Comparison of ENCODE assay signal across 8 cellular contexts in the genomic region with DNA sequence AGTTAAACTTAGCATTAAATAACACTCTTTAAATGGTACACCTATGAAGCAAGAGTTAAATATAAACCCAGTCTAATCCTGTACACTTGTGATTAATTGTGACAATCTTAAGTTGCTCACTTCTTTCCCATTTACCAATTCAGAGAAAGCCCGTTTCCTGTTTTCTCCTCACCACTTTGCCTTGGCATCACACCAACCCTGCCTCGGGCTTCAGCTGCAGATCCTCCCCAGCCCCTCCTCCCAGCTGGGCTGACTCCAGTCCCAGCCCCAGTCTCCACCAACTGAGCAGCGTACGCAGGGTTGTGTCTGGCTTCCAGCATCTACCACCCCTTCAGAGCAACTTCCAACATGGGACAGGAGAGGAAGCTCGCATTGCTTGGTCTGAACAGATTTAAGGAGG. TPM values are rescaled to one million over a fixed set of nuclear protein-coding genes. Genes with fewer than 3 reads are reported as not detected.
DNase-seq lines count a peak whose midpoint lies in the region; ATAC-seq and TF ChIP-seq lines count a peak whose summit lies in the region.

No MANE protein-coding gene starts in this region.

- POLR2A ChIA-PET in RWPE1 (lab: Yijun Ruan, JAX; ENCODE audit: low non-redundant PET) = no interaction called here

- no peaks in the 10 kb centered on the region for H3K27me3 Mint-ChIP-seq in activated CD4-positive, alpha-beta T cell treated with anti-CD3 and anti-CD28 coated beads, Interleukin-2, amount 10 ng/mL, durations not matched to agents 24 days and 14 days

- H3K36me3 Mint-ChIP-seq in activated CD4-positive, alpha-beta T cell treated with anti-CD3 and anti-CD28 coated beads, Interleukin-2, amount 10 ng/mL, durations not matched to agents 24 days and 14 days (ENCODE audit: low read depth) = peaks cover 48% of the 10 kb centered on the region

- no peak overlapping the region for H3K4me3 ChIP-seq in epithelial cell of proximal tubule (ENCODE audit: low read depth, low read length)

- peaks cover 28% of the 10 kb centered on the region for H3K4me1 Mint-ChIP-seq in activated CD4-positive, alpha-beta T cell treated with anti-CD3 and anti-CD28 coated beads, Interleukin-2, amount 10 ng/mL, durations not matched to agents 24 days and 14 days

- TF ChIP-seq CTCF in RWPE1 (conservative IDR thresholded peaks at IDR 0.05; ENCODE audit: low read depth) (no peak), epithelial cell of proximal tubule (conservative IDR thresholded peaks at IDR 0.05; ENCODE audit: low read depth, low read length) (no peak)

- H3K9me3 Mint-ChIP-seq in activated CD4-positive, alpha-beta T cell treated with anti-CD3 and anti-CD28 coated beads, Interleukin-2, amount 10 ng/mL, durations not matched to agents 24 days and 14 days = no peaks in the 10 kb centered on the region

- no peak for ATAC-seq in HG02852 (IDR thresholded peaks at IDR 0.05; ENCODE audit: unreplicated experiment)

- H3K4me3 Mint-ChIP-seq in activated CD4-positive, alpha-beta T cell treated with anti-CD3 and anti-CD28 coated beads, Interleukin-2, amount 10 ng/mL, durations not matched to agents 24 days and 14 days = peak overlapping the region; percentile 56

- CTCF ChIA-PET in RWPE1 (lab: Yijun Ruan, JAX) = interaction anchor here (0.5 to 1.6 kb wide), 7 partner anchors 8 to 445 kb away, joined by 3 to 6 read pairs (median 3); partner anchors contain the start of gene SRP9

- H3K27ac Mint-ChIP-seq in activated CD4-positive, alpha-beta T cell treated with anti-CD3 and anti-CD28 coated beads, Interleukin-2, amount 10 ng/mL, durations not matched to agents 24 days and 14 days = peak overlapping the region; percentile 42

- peak overlapping the region; percentile 86 for H3K27ac ChIP-seq in RWPE1

- no peak for DNase-seq in activated CD4-positive, alpha-beta T cell treated with anti-CD3 and anti-CD28 coated beads, Interleukin-2, amount 10 ng/mL, durations not matched to agents 24 days and 14 days
- DNase-seq in activated CD4-positive, alpha-beta T cell treated with anti-CD3 and anti-CD28 coated beads, Interleukin-2, amount 50 U/mL, for 4 hours = no peak
- DNase-seq in RWPE1 (ENCODE audit: low spot score) (peak; percentile 93), epithelial cell of proximal tubule (ENCODE audit: low read depth) (peak; percentile 69), posterior cingulate gyrus (peak; percentile 75 to 98 (median 88)), erythroblast (lab: John Stamatoyannopoulos, UW) (no peak), D341Med (ENCODE audit: low spot score) (no peak)

- intact Hi-C loops in activated CD4-positive, alpha-beta T cell treated with anti-CD3 and anti-CD28 coated beads, Interleukin-2, amount 10 ng/mL, durations not matched to agents 24 days and 14 days (cut with micrococcal nuclease) = loop anchor here (5.0 to 10.0 kb wide), 2 partner anchors 57 to 265 kb away; partner anchors contain the start of gene ENAH
- intact Hi-C loops in posterior cingulate gyrus (cut with DNase I) = loop anchor here (2.0 to 5.0 kb wide), 3 partner anchors 37 to 268 kb away; partner anchors contain the start of genes ENAH and TMEM63A

- no peak for TF ChIP-seq POLR2A in erythroblast (IDR thresholded peaks at IDR 0.05; ENCODE audit: low read length)

RNA-seq across cellular contexts. Expression of gene PYCR2, which starts 4.1 kb away (rescaled TPM):
- 144 and 150 TPM in 2 replicates for total RNA-seq in activated CD4-positive, alpha-beta T cell treated with anti-CD3 and anti-CD28 coated beads, Interleukin-2, amount 10 ng/mL, durations not matched to agents 24 days and 14 days
- 37.8 and 62.3 TPM in 2 replicates for total RNA-seq in epithelial cell of proximal tubule

RNA-seq across cellular contexts. Expression of gene LEFTY2, which starts 21.1 kb away (rescaled TPM):
- total RNA-seq in activated CD4-positive, alpha-beta T cell treated with anti-CD3 and anti-CD28 coated beads, Interleukin-2, amount 10 ng/mL, durations not matched to agents 24 days and 14 days = not detected in 2 replicates
- 0.36 TPM in 1 of 2 replicates, not detected in the other for total RNA-seq in epithelial cell of proximal tubule

RNA-seq across cellular contexts. Expression of gene LEFTY1, which starts 31.0 kb away (rescaled TPM):
- total RNA-seq in activated CD4-positive, alpha-beta T cell treated with anti-CD3 and anti-CD28 coated beads, Interleukin-2, amount 10 ng/mL, durations not matched to agents 24 days and 14 days = not detected in 2 replicates
- total RNA-seq in epithelial cell of proximal tubule = not detected in 2 replicates

RNA-seq across cellular contexts. Expression of gene TMEM63A, which starts 37.7 kb away (rescaled TPM):
- 23.0 and 28.5 TPM in 2 replicates for total RNA-seq in activated CD4-positive, alpha-beta T cell treated with anti-CD3 and anti-CD28 coated beads, Interleukin-2, amount 10 ng/mL, durations not matched to agents 24 days and 14 days
- 13.2 and 19.5 TPM in 2 replicates for total RNA-seq in epithelial cell of proximal tubule

Comparison
In these comparisons a context has a peak if more than half of its experiments do, and no peak if none do; other contexts are left out.
1. DNase-seq: peak in RWPE1 (single experiment), epithelial cell of proximal tubule (single experiment) and posterior cingulate gyrus (10 of 10); none in activated CD4-positive, alpha-beta T cell treated with anti-CD3 and anti-CD28 coated beads, Interleukin-2, amount 10 ng/mL, durations not matched to agents 24 days and 14 days (single experiment), activated CD4-positive, alpha-beta T cell treated with anti-CD3 and anti-CD28 coated beads, Interleukin-2, amount 50 U/mL, for 4 hours (0 of 2), erythroblast (0 of 2) and D341Med (single experiment).